8 cellular contexts compared by ENCODE assay signal in the genomic region with DNA sequence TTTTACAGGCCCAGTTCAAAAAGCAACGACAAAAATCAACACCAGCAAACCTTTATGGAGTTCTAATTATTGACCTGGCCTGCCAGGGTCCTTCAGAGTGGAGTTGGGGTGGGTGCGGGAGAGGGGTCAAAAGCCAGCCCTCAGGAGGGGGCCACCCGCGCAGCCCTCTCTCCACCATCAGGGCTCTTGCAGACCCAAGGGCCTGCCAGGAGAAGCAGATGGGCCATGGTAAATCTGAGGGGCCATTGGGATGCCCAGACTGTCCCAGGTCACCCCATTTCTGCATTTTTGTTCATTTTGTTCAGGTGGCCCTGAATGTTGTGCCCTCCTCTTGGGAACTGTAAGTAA.
DNase-seq lines count a peak whose midpoint lies in the region; ATAC-seq and TF ChIP-seq lines count a peak whose summit lies in the region.

No MANE protein-coding gene starts in this region.

- peak overlapping the region; percentile 83 for H3K4me3 Mint-ChIP-seq in T-helper 1 cell treated with Interleukin-12 subunit alpha and Interleukin-12 subunit beta and Interleukin-4 antibody, amounts not matched to agents 30 μg/mL and 1 μg/mL, for 36 hours
- peak overlapping the region; percentile 80 for H3K4me3 Mint-ChIP-seq in glutamatergic neuron (ENCODE audit: unreplicated experiment)

- H2AFZ ChIP-seq in smooth muscle cell (ENCODE audit: low read depth) = peak overlapping the region; percentile 75

- H3K36me3 ChIP-seq in WERI-Rb-1 (no peaks in the 10 kb centered on the region), smooth muscle cell (ENCODE audit: low read depth) (no peaks in the 10 kb centered on the region)

- H3K36me3 Mint-ChIP-seq in T-helper 1 cell treated with Interleukin-12 subunit alpha and Interleukin-12 subunit beta and Interleukin-4 antibody, amounts not matched to agents 30 μg/mL and 1 μg/mL, for 36 hours (ENCODE audit: low read depth) = no peaks in the 10 kb centered on the region
- H3K36me3 Mint-ChIP-seq in glutamatergic neuron (ENCODE audit: unreplicated experiment) = no peaks in the 10 kb centered on the region

- H3K9me3 ChIP-seq in WERI-Rb-1 (ENCODE audit: severe bottlenecking) (no peaks in the 10 kb centered on the region), smooth muscle cell (replicated peaks; ENCODE audit: low read depth) (no peaks in the 10 kb centered on the region)

- no peaks in the 10 kb centered on the region for H3K9me3 Mint-ChIP-seq in T-helper 1 cell treated with Interleukin-12 subunit alpha and Interleukin-12 subunit beta and Interleukin-4 antibody, amounts not matched to agents 30 μg/mL and 1 μg/mL, for 36 hours
- peaks cover 20% of the 10 kb centered on the region for H3K9me3 Mint-ChIP-seq in glutamatergic neuron (ENCODE audit: unreplicated experiment)

- no peak overlapping the region for H3K27ac ChIP-seq in WERI-Rb-1
- H3K27ac ChIP-seq in smooth muscle cell (ENCODE audit: low read depth) = no peak overlapping the region

- H3F3A ChIP-seq in smooth muscle cell (ENCODE audit: low read depth) = no peaks in the 10 kb centered on the region

- no peaks in the 10 kb centered on the region for H3K79me2 ChIP-seq in smooth muscle cell (ENCODE audit: low read depth)

- peak overlapping the region; percentile 18 for H3K9ac ChIP-seq in smooth muscle cell (ENCODE audit: low read depth)

- H3K27me3 ChIP-seq in WERI-Rb-1 (ENCODE audit: insufficient read depth, low read depth, severe bottlenecking) = no peaks in the 10 kb centered on the region
- no peaks in the 10 kb centered on the region for H3K27me3 ChIP-seq in smooth muscle cell (ENCODE audit: low read depth)

- peaks cover 4% of the 10 kb centered on the region for H3K4me1 ChIP-seq in smooth muscle cell (ENCODE audit: low read depth)

- WGBS in smooth muscle cell (ENCODE audit: low lambda C conversion rate) = 73% methylated on average over 4 of the region's 4 CpGs

- H4K20me1 ChIP-seq in smooth muscle cell (ENCODE audit: low read depth) = no peaks in the 10 kb centered on the region

- H3K27ac Mint-ChIP-seq in T-helper 1 cell treated with Interleukin-12 subunit alpha and Interleukin-12 subunit beta and Interleukin-4 antibody, amounts not matched to agents 30 μg/mL and 1 μg/mL, for 36 hours = no peak overlapping the region
- no peak overlapping the region for H3K27ac Mint-ChIP-seq in glutamatergic neuron (ENCODE audit: unreplicated experiment)

- ATAC-seq in HG03439 (IDR thresholded peaks at IDR 0.05; ENCODE audit: unreplicated experiment) = no peak

- peak overlapping the region; percentile 90 for H3K4me2 ChIP-seq in smooth muscle cell

- DNase-seq in T-helper 1 cell (no peak), WERI-Rb-1 (no peak), glutamatergic neuron (no peak), smooth muscle cell (lab: John Stamatoyannopoulos, UW; ENCODE audit: unreplicated experiment) (no peak), anterior cingulate cortex (lab: John Stamatoyannopoulos, UW) (no peak), NAMALWA (ENCODE audit: low spot score) (no peak)

- peaks cover 9% of the 10 kb centered on the region for H3K27me3 Mint-ChIP-seq in T-helper 1 cell treated with Interleukin-12 subunit alpha and Interleukin-12 subunit beta and Interleukin-4 antibody, amounts not matched to agents 30 μg/mL and 1 μg/mL, for 36 hours (ENCODE audit: low read depth)
- peaks cover 13% of the 10 kb centered on the region for H3K27me3 Mint-ChIP-seq in glutamatergic neuron (ENCODE audit: unreplicated experiment)

- H3K4me1 Mint-ChIP-seq in T-helper 1 cell treated with Interleukin-12 subunit alpha and Interleukin-12 subunit beta and Interleukin-4 antibody, amounts not matched to agents 30 μg/mL and 1 μg/mL, for 36 hours (ENCODE audit: low read depth) = peaks cover 4% of the 10 kb centered on the region
- peaks cover 14% of the 10 kb centered on the region for H3K4me1 Mint-ChIP-seq in glutamatergic neuron (ENCODE audit: low read depth, unreplicated experiment)

- TF ChIP-seq CTCF in WERI-Rb-1 (IDR thresholded peaks at IDR 0.05; ENCODE audit: low read depth, low read length) (no peak), glutamatergic neuron (IDR thresholded peaks at IDR 0.05; ENCODE audit: partially characterized antibody, unreplicated experiment) (no peak), smooth muscle cell (IDR thresholded peaks at IDR 0.05; ENCODE audit: borderline replicate concordance, insufficient read depth, poor library complexity, severe bottlenecking) (no peak)

- H3K4me3 ChIP-seq in WERI-Rb-1 (ENCODE audit: low read depth, low read length) (peak overlapping the region; percentile 50), smooth muscle cell (peak overlapping the region; percentile 69)
